Comparison of ENCODE assay signal across 1 cellular context in the genomic region with DNA sequence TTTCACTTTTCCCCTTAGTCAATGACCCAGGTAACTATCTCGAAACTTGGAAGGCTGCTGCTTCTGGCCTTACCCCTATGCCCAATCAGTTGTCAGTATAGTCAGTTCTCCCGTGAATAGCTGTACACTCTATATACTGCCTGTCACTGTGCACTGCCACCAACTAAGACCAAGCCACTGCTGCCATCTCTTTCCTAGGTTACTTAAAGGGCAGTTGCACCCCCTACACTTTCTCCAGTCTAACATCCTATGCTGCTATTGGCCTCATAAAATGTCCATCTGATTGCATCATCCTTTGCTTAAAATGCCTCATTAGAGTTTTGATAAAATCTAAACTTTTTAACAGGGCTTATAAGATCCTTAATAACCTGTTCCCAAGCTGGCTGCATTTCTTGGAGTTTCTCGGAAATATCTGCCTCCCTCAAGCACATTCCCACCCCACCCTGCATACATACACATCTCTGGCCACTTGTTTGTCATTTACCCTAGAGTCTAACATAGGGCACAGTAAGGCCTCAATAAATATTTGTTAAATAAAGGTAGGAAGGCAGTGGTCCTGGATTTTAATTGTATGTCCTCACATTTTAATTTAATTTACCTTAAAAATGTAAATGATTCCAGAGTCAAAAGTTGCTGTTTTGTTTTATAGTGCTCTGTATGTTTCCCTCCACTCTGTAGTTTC.
TF ChIP-seq lines count a peak whose summit lies in the region.

No MANE protein-coding gene starts in this region.

TF ChIP-seq in K562, 482 proteins besides CTCF, POLR2A, EP300 and RAD21 (continued from another document and continues in another):
- TF ChIP-seq, protein P1, sequence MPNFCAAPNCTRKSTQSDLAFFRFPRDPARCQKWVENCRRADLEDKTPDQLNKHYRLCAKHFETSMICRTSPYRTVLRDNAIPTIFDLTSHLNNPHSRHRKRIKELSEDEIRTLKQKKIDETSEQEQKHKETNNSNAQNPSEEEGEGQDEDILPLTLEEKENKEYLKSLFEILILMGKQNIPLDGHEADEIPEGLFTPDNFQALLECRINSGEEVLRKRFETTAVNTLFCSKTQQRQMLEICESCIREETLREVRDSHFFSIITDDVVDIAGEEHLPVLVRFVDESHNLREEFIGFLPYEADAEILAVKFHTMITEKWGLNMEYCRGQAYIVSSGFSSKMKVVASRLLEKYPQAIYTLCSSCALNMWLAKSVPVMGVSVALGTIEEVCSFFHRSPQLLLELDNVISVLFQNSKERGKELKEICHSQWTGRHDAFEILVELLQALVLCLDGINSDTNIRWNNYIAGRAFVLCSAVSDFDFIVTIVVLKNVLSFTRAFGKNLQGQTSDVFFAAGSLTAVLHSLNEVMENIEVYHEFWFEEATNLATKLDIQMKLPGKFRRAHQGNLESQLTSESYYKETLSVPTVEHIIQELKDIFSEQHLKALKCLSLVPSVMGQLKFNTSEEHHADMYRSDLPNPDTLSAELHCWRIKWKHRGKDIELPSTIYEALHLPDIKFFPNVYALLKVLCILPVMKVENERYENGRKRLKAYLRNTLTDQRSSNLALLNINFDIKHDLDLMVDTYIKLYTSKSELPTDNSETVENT (CRISPR knock-in tag; IDR thresholded peaks at IDR 0.05) = no peak
- TF ChIP-seq POLR3G (IDR thresholded peaks at IDR 0.05; ENCODE audit: extremely low read depth, insufficient read length, insufficient replicate concordance) = no peak
- no peak for TF ChIP-seq SPI1 (IDR thresholded peaks at IDR 0.05; ENCODE audit: borderline replicate concordance, low read depth, low read length)
- peak; percentile 83 for TF ChIP-seq JUND (IDR thresholded peaks at IDR 0.05; ENCODE audit: borderline replicate concordance, low read depth, low read length)
- TF ChIP-seq JUND (tag; IDR thresholded peaks at IDR 0.05; ENCODE audit: borderline replicate concordance, low read depth, low read length) = peak; percentile 67; the same call in 2 of the 3 replicates
- no peak for TF ChIP-seq FOXK1 (CRISPR knock-in tag; IDR thresholded peaks at IDR 0.05; ENCODE audit: borderline replicate concordance)
- TF ChIP-seq DPF2 (IDR thresholded peaks at IDR 0.05) = 0 out of 2 replicates have a peak, but pooled peaks have one; percentile 48
- TF ChIP-seq, protein P2, sequence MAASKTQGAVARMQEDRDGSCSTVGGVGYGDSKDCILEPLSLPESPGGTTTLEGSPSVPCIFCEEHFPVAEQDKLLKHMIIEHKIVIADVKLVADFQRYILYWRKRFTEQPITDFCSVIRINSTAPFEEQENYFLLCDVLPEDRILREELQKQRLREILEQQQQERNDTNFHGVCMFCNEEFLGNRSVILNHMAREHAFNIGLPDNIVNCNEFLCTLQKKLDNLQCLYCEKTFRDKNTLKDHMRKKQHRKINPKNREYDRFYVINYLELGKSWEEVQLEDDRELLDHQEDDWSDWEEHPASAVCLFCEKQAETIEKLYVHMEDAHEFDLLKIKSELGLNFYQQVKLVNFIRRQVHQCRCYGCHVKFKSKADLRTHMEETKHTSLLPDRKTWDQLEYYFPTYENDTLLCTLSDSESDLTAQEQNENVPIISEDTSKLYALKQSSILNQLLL (CRISPR knock-in tag; IDR thresholded peaks at IDR 0.05; ENCODE audit: borderline replicate concordance) = no peak
- no peak for TF ChIP-seq POLR2G (IDR thresholded peaks at IDR 0.05; ENCODE audit: low read depth, low read length)
- TF ChIP-seq RBFOX2 (IDR thresholded peaks at IDR 0.05; ENCODE audit: low read depth, low read length) = no peak
- TF ChIP-seq GABPB2 (CRISPR knock-in tag; conservative IDR thresholded peaks at IDR 0.05) = no peak
- no peak for TF ChIP-seq DDX20 (tag; IDR thresholded peaks at IDR 0.05; ENCODE audit: low read depth)
- TF ChIP-seq MECOM (CRISPR knock-in tag; IDR thresholded peaks at IDR 0.05) = no peak
- TF ChIP-seq MXI1 (IDR thresholded peaks at IDR 0.05; ENCODE audit: low read depth, low read length) = no peak
- TF ChIP-seq RHOXF2B (CRISPR knock-in tag; conservative IDR thresholded peaks at IDR 0.05) = no peak
- TF ChIP-seq SMARCA5 (IDR thresholded peaks at IDR 0.05) = no peak
- TF ChIP-seq BCOR (IDR thresholded peaks at IDR 0.05) = no peak
- TF ChIP-seq HNRNPK (IDR thresholded peaks at IDR 0.05; ENCODE audit: low read depth, low read length, poor library complexity, severe bottlenecking) = no peak
- TF ChIP-seq, protein P3, sequence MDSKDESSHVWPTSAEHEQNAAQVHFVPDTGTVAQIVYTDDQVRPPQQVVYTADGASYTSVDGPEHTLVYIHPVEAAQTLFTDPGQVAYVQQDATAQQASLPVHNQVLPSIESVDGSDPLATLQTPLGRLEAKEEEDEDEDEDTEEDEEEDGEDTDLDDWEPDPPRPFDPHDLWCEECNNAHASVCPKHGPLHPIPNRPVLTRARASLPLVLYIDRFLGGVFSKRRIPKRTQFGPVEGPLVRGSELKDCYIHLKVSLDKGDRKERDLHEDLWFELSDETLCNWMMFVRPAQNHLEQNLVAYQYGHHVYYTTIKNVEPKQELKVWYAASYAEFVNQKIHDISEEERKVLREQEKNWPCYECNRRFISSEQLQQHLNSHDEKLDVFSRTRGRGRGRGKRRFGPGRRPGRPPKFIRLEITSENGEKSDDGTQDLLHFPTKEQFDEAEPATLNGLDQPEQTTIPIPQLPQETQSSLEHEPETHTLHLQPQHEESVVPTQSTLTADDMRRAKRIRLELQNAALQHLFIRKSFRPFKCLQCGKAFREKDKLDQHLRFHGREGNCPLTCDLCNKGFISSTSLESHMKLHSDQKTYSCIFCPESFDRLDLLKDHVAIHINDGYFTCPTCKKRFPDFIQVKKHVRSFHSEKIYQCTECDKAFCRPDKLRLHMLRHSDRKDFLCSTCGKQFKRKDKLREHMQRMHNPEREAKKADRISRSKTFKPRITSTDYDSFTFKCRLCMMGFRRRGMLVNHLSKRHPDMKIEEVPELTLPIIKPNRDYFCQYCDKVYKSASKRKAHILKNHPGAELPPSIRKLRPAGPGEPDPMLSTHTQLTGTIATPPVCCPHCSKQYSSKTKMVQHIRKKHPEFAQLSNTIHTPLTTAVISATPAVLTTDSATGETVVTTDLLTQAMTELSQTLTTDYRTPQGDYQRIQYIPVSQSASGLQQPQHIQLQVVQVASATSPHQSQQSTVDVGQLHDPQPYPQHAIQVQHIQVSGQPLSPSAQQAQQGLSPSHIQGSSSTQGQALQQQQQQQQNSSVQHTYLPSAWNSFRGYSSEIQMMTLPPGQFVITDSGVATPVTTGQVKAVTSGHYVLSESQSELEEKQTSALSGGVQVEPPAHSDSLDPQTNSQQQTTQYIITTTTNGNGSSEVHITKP (IDR thresholded peaks at IDR 0.05; ENCODE audit: partially characterized antibody) = peak; percentile 73
- TF ChIP-seq C11orf30 (IDR thresholded peaks at IDR 0.05; ENCODE audit: low read depth) = no peak
- TF ChIP-seq ZNF644 (tag; IDR thresholded peaks at IDR 0.05; ENCODE audit: low read depth) = peak; percentile 70; the same call in 1 of the 2 replicates
- no peak for TF ChIP-seq ZNF384 (IDR thresholded peaks at IDR 0.05; ENCODE audit: low read depth, low read length)
- TF ChIP-seq POLR3A (IDR thresholded peaks at IDR 0.05; ENCODE audit: borderline replicate concordance, extremely low read depth, insufficient read depth, insufficient read length) = no peak
- TF ChIP-seq, protein P4, sequence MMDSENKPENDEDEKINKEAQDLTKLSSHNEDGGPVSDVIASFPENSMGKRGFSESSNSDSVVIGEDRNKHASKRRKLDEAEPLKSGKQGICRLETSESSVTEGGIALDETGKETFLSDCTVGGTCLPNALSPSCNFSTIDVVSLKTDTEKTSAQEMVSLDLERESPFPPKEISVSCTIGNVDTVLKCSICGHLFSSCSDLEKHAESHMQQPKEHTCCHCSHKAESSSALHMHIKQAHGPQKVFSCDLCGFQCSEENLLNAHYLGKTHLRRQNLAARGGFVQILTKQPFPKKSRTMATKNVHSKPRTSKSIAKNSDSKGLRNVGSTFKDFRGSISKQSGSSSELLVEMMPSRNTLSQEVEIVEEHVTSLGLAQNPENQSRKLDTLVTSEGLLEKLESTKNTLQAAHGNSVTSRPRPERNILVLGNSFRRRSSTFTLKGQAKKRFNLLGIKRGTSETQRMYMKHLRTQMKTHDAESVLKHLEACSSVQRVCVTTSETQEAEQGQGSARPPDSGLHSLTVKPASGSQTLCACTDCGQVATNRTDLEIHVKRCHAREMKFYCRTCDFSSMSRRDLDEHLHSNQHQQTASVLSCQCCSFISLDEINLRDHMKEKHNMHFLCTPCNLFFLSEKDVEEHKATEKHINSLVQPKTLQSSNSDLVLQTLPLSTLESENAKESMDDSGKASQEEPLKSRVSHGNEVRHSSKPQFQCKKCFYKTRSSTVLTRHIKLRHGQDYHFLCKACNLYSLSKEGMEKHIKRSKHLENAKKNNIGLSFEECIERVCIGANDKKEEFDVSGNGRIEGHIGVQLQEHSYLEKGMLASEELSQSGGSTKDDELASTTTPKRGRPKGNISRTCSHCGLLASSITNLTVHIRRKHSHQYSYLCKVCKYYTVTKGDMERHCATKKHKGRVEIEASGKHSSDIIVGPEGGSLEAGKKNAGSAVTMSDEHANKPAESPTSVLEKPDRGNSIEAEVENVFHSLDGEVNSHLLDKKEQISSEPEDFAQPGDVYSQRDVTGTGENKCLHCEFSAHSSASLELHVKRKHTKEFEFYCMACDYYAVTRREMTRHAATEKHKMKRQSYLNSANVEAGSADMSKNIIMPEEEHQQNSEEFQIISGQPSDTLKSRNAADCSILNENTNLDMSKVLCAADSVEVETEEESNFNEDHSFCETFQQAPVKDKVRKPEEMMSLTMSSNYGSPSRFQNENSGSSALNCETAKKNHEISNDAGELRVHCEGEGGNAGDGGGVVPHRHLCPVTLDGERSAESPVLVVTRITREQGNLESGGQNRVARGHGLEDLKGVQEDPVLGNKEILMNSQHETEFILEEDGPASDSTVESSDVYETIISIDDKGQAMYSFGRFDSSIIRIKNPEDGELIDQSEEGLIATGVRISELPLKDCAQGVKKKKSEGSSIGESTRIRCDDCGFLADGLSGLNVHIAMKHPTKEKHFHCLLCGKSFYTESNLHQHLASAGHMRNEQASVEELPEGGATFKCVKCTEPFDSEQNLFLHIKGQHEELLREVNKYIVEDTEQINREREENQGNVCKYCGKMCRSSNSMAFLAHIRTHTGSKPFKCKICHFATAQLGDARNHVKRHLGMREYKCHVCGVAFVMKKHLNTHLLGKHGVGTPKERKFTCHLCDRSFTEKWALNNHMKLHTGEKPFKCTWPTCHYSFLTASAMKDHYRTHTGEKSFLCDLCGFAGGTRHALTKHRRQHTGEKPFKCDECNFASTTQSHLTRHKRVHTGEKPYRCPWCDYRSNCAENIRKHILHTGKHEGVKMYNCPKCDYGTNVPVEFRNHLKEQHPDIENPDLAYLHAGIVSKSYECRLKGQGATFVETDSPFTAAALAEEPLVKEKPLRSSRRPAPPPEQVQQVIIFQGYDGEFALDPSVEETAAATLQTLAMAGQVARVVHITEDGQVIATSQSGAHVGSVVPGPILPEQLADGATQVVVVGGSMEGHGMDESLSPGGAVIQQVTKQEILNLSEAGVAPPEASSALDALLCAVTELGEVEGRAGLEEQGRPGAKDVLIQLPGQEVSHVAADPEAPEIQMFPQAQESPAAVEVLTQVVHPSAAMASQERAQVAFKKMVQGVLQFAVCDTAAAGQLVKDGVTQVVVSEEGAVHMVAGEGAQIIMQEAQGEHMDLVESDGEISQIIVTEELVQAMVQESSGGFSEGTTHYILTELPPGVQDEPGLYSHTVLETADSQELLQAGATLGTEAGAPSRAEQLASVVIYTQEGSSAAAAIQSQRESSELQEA (IDR thresholded peaks at IDR 0.05; ENCODE audit: low read depth) = no peak
- TF ChIP-seq, protein P5, sequence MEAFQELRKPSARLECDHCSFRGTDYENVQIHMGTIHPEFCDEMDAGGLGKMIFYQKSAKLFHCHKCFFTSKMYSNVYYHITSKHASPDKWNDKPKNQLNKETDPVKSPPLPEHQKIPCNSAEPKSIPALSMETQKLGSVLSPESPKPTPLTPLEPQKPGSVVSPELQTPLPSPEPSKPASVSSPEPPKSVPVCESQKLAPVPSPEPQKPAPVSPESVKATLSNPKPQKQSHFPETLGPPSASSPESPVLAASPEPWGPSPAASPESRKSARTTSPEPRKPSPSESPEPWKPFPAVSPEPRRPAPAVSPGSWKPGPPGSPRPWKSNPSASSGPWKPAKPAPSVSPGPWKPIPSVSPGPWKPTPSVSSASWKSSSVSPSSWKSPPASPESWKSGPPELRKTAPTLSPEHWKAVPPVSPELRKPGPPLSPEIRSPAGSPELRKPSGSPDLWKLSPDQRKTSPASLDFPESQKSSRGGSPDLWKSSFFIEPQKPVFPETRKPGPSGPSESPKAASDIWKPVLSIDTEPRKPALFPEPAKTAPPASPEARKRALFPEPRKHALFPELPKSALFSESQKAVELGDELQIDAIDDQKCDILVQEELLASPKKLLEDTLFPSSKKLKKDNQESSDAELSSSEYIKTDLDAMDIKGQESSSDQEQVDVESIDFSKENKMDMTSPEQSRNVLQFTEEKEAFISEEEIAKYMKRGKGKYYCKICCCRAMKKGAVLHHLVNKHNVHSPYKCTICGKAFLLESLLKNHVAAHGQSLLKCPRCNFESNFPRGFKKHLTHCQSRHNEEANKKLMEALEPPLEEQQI (IDR thresholded peaks at IDR 0.05) = no peak; the same call in 1 of the 2 replicates
- TF ChIP-seq ZNF121 (CRISPR knock-in tag; conservative IDR thresholded peaks at IDR 0.05) = no peak
- TF ChIP-seq GATAD2B (IDR thresholded peaks at IDR 0.05; ENCODE audit: borderline replicate concordance) = no peak
- no peak for TF ChIP-seq EGR1 (conservative IDR thresholded peaks at IDR 0.05)
- no peak for TF ChIP-seq PTTG1 (tag; IDR thresholded peaks at IDR 0.05; ENCODE audit: low read depth)
- TF ChIP-seq RB1 (IDR thresholded peaks at IDR 0.05; ENCODE audit: low read depth) = no peak
- no peak for TF ChIP-seq ZNF57 (CRISPR knock-in tag; IDR thresholded peaks at IDR 0.05)
- TF ChIP-seq, protein P6, sequence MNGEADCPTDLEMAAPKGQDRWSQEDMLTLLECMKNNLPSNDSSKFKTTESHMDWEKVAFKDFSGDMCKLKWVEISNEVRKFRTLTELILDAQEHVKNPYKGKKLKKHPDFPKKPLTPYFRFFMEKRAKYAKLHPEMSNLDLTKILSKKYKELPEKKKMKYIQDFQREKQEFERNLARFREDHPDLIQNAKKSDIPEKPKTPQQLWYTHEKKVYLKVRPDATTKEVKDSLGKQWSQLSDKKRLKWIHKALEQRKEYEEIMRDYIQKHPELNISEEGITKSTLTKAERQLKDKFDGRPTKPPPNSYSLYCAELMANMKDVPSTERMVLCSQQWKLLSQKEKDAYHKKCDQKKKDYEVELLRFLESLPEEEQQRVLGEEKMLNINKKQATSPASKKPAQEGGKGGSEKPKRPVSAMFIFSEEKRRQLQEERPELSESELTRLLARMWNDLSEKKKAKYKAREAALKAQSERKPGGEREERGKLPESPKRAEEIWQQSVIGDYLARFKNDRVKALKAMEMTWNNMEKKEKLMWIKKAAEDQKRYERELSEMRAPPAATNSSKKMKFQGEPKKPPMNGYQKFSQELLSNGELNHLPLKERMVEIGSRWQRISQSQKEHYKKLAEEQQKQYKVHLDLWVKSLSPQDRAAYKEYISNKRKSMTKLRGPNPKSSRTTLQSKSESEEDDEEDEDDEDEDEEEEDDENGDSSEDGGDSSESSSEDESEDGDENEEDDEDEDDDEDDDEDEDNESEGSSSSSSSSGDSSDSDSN (IDR thresholded peaks at IDR 0.05; ENCODE audit: borderline replicate concordance in 1 of 2, low read depth in 2 of 2, low read length in 2 of 2) = 0 out of 4 replicates have a peak, but pooled peaks of 1 of the 2 experiments have one; percentile 37
- no peak for TF ChIP-seq WHSC1 (IDR thresholded peaks at IDR 0.05; ENCODE audit: low read length)
- no peak for TF ChIP-seq ETS2 (tag; IDR thresholded peaks at IDR 0.05; ENCODE audit: borderline replicate concordance, poor library complexity, severe bottlenecking)
- no peak for TF ChIP-seq SIN3A (IDR thresholded peaks at IDR 0.05; ENCODE audit: borderline replicate concordance in 2 of 2, control insufficient read depth in 1 of 2, low read depth in 2 of 2, low read length in 2 of 2)
